ENCODE assay signal across 12 cellular contexts in the genomic region with DNA sequence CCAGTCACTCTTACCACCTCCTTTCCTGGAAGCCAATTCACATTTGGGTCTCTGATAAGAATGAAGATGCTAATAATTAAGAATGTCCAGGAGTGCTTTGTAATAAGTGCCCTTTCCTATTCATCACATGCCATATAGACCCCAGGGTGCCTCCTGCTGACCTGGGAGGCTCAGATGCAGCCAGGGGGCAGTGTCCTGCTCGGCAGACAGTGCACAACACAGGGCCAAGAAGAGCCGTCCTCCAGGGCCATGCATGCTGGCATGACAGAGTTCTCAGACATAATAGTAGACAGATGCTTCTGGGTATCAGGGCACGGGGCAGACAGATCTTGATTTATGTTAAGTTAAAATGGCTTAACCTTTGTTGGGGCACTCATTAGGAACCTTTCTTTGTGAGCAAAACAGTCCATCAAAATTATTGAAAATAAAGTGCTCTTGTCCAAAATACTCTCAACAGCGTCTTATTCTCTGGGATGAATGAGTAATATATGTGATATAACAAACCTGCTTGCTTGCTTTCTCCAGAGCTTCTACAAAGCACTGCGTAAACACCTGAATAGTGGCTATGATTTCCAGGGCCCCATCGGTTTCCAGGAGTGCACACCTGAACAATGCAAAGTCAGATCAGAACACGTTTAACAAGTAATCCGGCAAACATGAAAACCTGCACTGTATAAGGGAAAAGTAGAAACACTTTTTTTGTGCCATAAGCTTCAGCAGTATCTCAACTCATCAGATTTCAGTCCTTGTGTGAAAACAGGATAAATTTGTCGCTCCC.
DNase-seq lines count a peak whose midpoint lies in the region; TF ChIP-seq lines count a peak whose summit lies in the region.
"Had no signal": no experiment of that assay in that cellular context is flagged by ENCODE, and none has a peak within 500 bp of the region (broad histone marks: within the 10 kb centered on the region; RNA-seq: fewer than 3 reads in every experiment).

No MANE protein-coding gene starts in this region.

- no peak overlapping the region for H4K8ac ChIP-seq in neuronal stem cell (ENCODE audit: low read depth, low read length)

- H2AK5ac ChIP-seq in neuronal stem cell (ENCODE audit: low read depth, low read length): no peak overlapping the region

- H3K23ac ChIP-seq in neuronal stem cell (ENCODE audit: low read depth, low read length, poor library complexity): no peak overlapping the region

- H3K4me2 ChIP-seq in neuronal stem cell (ENCODE audit: insufficient read depth, low read length, poor library complexity, severe bottlenecking): no peak overlapping the region

- no peak overlapping the region for H3K18ac ChIP-seq in neuronal stem cell (ENCODE audit: low read length)

- H3K36me3 Mint-ChIP-seq in HFFc6 (ENCODE audit: low read depth): no peaks in the 10 kb centered on the region

- H2BK5ac ChIP-seq in neuronal stem cell (ENCODE audit: low read length): no peak overlapping the region

- no peaks in the 10 kb centered on the region for H3K9me3 Mint-ChIP-seq in HFFc6
- H3K9me3 Mint-ChIP-seq: CD8-positive, alpha-beta T cell had no signal

- POLR2A ChIA-PET in AG04449 (lab: Yijun Ruan, JAX): no interaction called here

- H3K4me1 ChIP-seq in colonic mucosa: no peaks in the 10 kb centered on the region
- peaks cover 6% of the 10 kb centered on the region in 2 donors for H3K4me1 ChIP-seq in neuronal stem cell (ENCODE audit: control insufficient read depth in 2 of 2, insufficient read depth in 1 of 2, low read depth in 1 of 2, low read length in 2 of 2)

- DNase-seq in AG04449 (ENCODE audit: low read depth, low spot score) (no peak), HFFc6 (no peak), astrocyte of the spinal cord (ENCODE audit: low read depth, low spot score) (no peak), islet precursor cell (peak; percentile 78), NCI-H748 treated with DMSO at 0.1 percent for 48 hours (lab: John Stamatoyannopoulos, UW) (no peak), colonic mucosa (no peak), neuronal stem cell (ENCODE audit: low spot score) (no peak)
- no peak for DNase-seq in stimulated activated CD4-positive, alpha-beta T cell treated with anti-CD3 and anti-CD28 coated beads, Interleukin-4, amount 100 ng/mL, for 24 hours
- DNase-seq: CD8-positive, alpha-beta T cell; erythroblast; NCI-H1092 had no signal

- H3K14ac ChIP-seq in neuronal stem cell (ENCODE audit: low read length): no peak overlapping the region

- WGBS in neuronal stem cell (ENCODE audit: extremely low coverage in 2 of 2, insufficient read length in 2 of 2, insufficient replicate concordance in 1 of 2), 2 donors: no CpG with 5 or more reads among the region's 9 CpGs

- no peak overlapping the region for H3K27ac ChIP-seq in colonic mucosa
- H3K27ac ChIP-seq in neuronal stem cell (replicated peaks; ENCODE audit: low read length): no peak overlapping the region

- in situ Hi-C loops in astrocyte of the spinal cord (cut with HindIII; ENCODE audit: low sequenced_read_pairs): loop anchor here (25.0 kb wide), 1 partner anchor 437 kb away; no protein-coding TSS in a partner anchor

- H4K91ac ChIP-seq in neuronal stem cell (ENCODE audit: low read depth, low read length, poor library complexity): no peak overlapping the region

- H3K4me3 ChIP-seq in AG04449 (ENCODE audit: low read depth, low read length): no peak overlapping the region
- H3K4me3 ChIP-seq in astrocyte of the spinal cord (ENCODE audit: low read depth, low read length): no peak overlapping the region
- no peak overlapping the region for H3K4me3 ChIP-seq in colonic mucosa
- H3K4me3 ChIP-seq in neuronal stem cell (ENCODE audit: low read length in 2 of 2): no peak overlapping the region
- H3K4me3 ChIP-seq: lung had no signal

- no peak overlapping the region for H2BK12ac ChIP-seq in neuronal stem cell (ENCODE audit: low read length)

- CTCF ChIA-PET in AG04449 (lab: Yijun Ruan, JAX): interaction anchor here (0.8 to 11.2 kb wide), 14 partner anchors 8 to 452 kb away, joined by 3 to 341 read pairs (median 4); no protein-coding TSS in a partner anchor

- peaks cover 3% of the 10 kb centered on the region for H3K27me3 Mint-ChIP-seq in HFFc6 (ENCODE audit: insufficient read depth)

- H3K9me3 ChIP-seq in colonic mucosa (no peaks in the 10 kb centered on the region), neuronal stem cell (replicated peaks in 1 of 2; ENCODE audit: control insufficient read depth in 2 of 2, insufficient read depth in 1 of 2, low read depth in 1 of 2, low read length in 2 of 2) (no peaks in the 10 kb centered on the region)

- H3K4me1 Mint-ChIP-seq in HFFc6 (ENCODE audit: low read depth): peaks cover 29% of the 10 kb centered on the region

- no peak overlapping the region for H2BK15ac ChIP-seq in neuronal stem cell (ENCODE audit: low read length)

- TF ChIP-seq CTCF in AG04449 (IDR thresholded peaks at IDR 0.05; ENCODE audit: insufficient read depth, low read length, missing control alignments) (peak; percentile 12), HFFc6 (IDR thresholded peaks at IDR 0.05) (peak; percentile 60), astrocyte of the spinal cord (IDR thresholded peaks at IDR 0.05; ENCODE audit: low read depth, low read length) (peak; percentile 38), colonic mucosa (IDR thresholded peaks at IDR 0.05) (no peak)

- intact Hi-C loops in colonic mucosa (cut with DNase I): loop anchor here (5.0 kb wide), 2 partner anchors 337 to 442 kb away; no protein-coding TSS in a partner anchor

- H3K27ac Mint-ChIP-seq in HFFc6: no peak overlapping the region
- H3K27ac Mint-ChIP-seq: CD8-positive, alpha-beta T cell had no signal

- no peak overlapping the region for H3K4ac ChIP-seq in neuronal stem cell (ENCODE audit: low read length)

- no peak overlapping the region for H3K4me3 Mint-ChIP-seq in HFFc6
- H3K4me3 Mint-ChIP-seq: CD8-positive, alpha-beta T cell had no signal

- no peak overlapping the region for H3K9ac ChIP-seq in colonic mucosa (ENCODE audit: low read depth in 2 of 2, low read length in 2 of 2)
- no peak overlapping the region for H3K9ac ChIP-seq in neuronal stem cell (ENCODE audit: low read depth, low read length, poor library complexity)

- H3K27me3 ChIP-seq in colonic mucosa (no peaks in the 10 kb centered on the region), neuronal stem cell (ENCODE audit: control insufficient read depth in 3 of 3, insufficient read depth in 3 of 3, low read depth in 1 of 3, low read length in 3 of 3) (no peaks in the 10 kb centered on the region)

- H2AFZ ChIP-seq in neuronal stem cell (ENCODE audit: low read length): no peak overlapping the region

- H3K36me3 ChIP-seq in colonic mucosa (no peaks in the 10 kb centered on the region), neuronal stem cell (replicated peaks in 1 of 2; ENCODE audit: control insufficient read depth in 2 of 2, insufficient read depth in 2 of 2, low read length in 2 of 2) (peaks cover 0 to 16% of the 10 kb centered on the region in 2 donors)

- no peak overlapping the region for H2BK120ac ChIP-seq in neuronal stem cell (ENCODE audit: low read depth, low read length)

- H3K79me1 ChIP-seq in neuronal stem cell (ENCODE audit: low read depth, low read length): no peaks in the 10 kb centered on the region
